Comparison of ENCODE assay signal across 9 cellular contexts in the genomic region with DNA sequence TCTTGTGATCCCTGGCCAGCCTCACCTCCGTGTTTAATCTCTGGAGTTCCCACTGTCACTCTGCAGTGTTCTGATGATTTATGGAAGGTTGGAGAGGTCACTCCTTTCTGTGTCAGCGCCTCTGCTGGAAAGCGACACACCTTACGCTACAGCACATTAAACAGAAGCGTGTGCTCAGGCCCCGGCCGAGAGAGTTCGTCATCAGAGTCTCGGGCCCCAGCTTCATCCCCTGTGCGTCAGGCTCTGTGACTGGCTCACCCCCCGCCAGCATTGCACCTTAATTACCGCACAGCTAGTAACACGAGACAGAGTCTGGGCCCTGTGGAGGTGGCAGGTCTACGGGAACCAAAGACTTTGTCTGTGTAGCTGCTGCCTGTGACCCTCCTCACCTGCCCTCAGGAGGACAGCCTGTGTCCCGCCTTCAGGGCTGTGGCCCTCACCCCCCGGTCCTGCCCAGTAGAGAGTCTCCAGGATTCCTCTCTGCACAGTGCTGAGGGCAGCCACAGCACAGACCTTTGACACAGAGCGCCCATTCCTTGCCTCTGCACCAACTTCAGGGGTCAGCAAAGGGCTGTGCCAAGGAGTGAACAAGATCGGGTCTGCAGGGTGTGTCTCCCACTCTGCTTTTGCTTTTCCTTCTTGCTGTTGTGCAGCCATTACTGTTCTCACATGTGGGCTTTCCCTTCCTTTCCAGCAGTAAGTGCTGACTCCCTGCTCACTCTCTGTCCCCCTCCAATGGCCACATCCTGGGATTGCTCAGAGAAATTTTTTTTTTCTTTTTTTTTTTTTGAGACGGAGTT.
DNase-seq lines count a peak whose midpoint lies in the region; ATAC-seq, FAIRE-seq and TF ChIP-seq lines count a peak whose summit lies in the region.
"Had no signal": no experiment of that assay in that cellular context is flagged by ENCODE, and none has a peak within 500 bp of the region (broad histone marks: within the 10 kb centered on the region; RNA-seq: fewer than 3 reads in every experiment).

No MANE protein-coding gene starts in this region.

- TF ChIP-seq RAD21 in A549 (conservative IDR thresholded peaks at IDR 0.05 in 1 of 2, IDR thresholded peaks at IDR 0.05 in 1 of 2): peak; percentile 71 to 79

- ATAC-seq in A549 (peak; percentile 91 to 92), HG02970 (IDR thresholded peaks at IDR 0.05; ENCODE audit: low FRiP score, unreplicated experiment) (no peak)

- H3K36me3 ChIP-seq in WERI-Rb-1: peaks cover 16% of the 10 kb centered on the region

- H3K9me3 ChIP-seq in A549 (no peaks in the 10 kb centered on the region), WERI-Rb-1 (ENCODE audit: severe bottlenecking) (no peaks in the 10 kb centered on the region)

- no peak for FAIRE-seq in A549 (lab: Jason Lieb, UNC)

- TF ChIP-seq POLR2A in A549 (IDR thresholded peaks at IDR 0.05; ENCODE audit: low read length): no peak

- POLR2A ChIA-PET in A549 (lab: Yijun Ruan, JAX): no interaction called here

- DNase-seq in A549 (ENCODE audit: low read depth in 1 of 2, low spot score in 1 of 2) (peak; percentile 64 to 89), GM12864 (ENCODE audit: low read depth) (no peak), NCI-H2029 (lab: John Stamatoyannopoulos, UW) (peak; percentile 50), WERI-Rb-1 (peak; percentile 69), glomerular visceral epithelial cell (ENCODE audit: extremely low spot score) (peak; percentile 69), putamen (ENCODE audit: low spot score) (peak; percentile 58)
- no peak for DNase-seq in activated CD4-positive, CD25-positive, alpha-beta regulatory T cell treated with anti-CD3 and anti-CD28 coated beads, Interleukin-2, amount 50 U/mL, for 72 hours

- no peak for TF ChIP-seq EP300 in A549 (IDR thresholded peaks at IDR 0.05)

- 80% methylated on average over 18 of the region's 19 CpGs for WGBS in A549 (ENCODE audit: missing lambda C conversion rate)

- H3K4me3 ChIP-seq in A549: no peak overlapping the region
- H3K4me3 ChIP-seq in GM12864 (ENCODE audit: low read depth, low read length): no peak overlapping the region
- H3K4me3 ChIP-seq in WERI-Rb-1 (ENCODE audit: low read depth, low read length): no peak overlapping the region

- CTCF ChIA-PET in A549 (lab: Yijun Ruan, JAX): interaction anchor here (0.7 to 2.7 kb wide), 13 partner anchors 9 to 610 kb away, joined by 3 to 7 read pairs (median 4); no protein-coding TSS in a partner anchor

- TF ChIP-seq CTCF in A549 (IDR thresholded peaks at IDR 0.05) (peak; percentile 54), GM12864 (IDR thresholded peaks at IDR 0.05; ENCODE audit: low read depth, low read length, missing control alignments) (peak; percentile 40), WERI-Rb-1 (IDR thresholded peaks at IDR 0.05; ENCODE audit: low read depth, low read length) (peak; percentile 76)

- H3K4me1 ChIP-seq in A549: peaks cover 4% of the 10 kb centered on the region; the same call in 1 of the 3 replicates

- H3K27ac ChIP-seq in A549 (peak overlapping the region in 1 of 2 experiments; percentile 74; a peak in 4 of 6 replicates), WERI-Rb-1 (peak overlapping the region; percentile 35)
- H3K27ac ChIP-seq: epithelial cell of prostate had no signal

- no peaks in the 10 kb centered on the region for H3K27me3 ChIP-seq in WERI-Rb-1 (ENCODE audit: insufficient read depth, low read depth, severe bottlenecking)

- H3K4me2 ChIP-seq in A549: no peak overlapping the region

TF ChIP-seq in A549, 52 proteins besides CTCF, POLR2A, EP300 and RAD21:
- TF ChIP-seq SMC3 (IDR thresholded peaks at IDR 0.05) (peak; percentile 66), EHMT2 (IDR thresholded peaks at IDR 0.05; ENCODE audit: low read depth) (no peak), FOSB (CRISPR knock-in tag; IDR thresholded peaks at IDR 0.05) (no peak)

Comparison
In these comparisons a context has a peak if more than half of its experiments do, and no peak if none do; other contexts are left out.
1. DNase-seq: peak in A549 (2 of 2), NCI-H2029 (single experiment), WERI-Rb-1 (single experiment), glomerular visceral epithelial cell (single experiment) and putamen (single experiment); none in GM12864 (single experiment) and activated CD4-positive, CD25-positive, alpha-beta regulatory T cell treated with anti-CD3 and anti-CD28 coated beads, Interleukin-2, amount 50 U/mL, for 72 hours (single experiment).
2. Peak in every context shown above with its lines, with median percentiles within 50 percentile points of each other: CTCF ChIP-seq.